In the genomic region with DNA sequence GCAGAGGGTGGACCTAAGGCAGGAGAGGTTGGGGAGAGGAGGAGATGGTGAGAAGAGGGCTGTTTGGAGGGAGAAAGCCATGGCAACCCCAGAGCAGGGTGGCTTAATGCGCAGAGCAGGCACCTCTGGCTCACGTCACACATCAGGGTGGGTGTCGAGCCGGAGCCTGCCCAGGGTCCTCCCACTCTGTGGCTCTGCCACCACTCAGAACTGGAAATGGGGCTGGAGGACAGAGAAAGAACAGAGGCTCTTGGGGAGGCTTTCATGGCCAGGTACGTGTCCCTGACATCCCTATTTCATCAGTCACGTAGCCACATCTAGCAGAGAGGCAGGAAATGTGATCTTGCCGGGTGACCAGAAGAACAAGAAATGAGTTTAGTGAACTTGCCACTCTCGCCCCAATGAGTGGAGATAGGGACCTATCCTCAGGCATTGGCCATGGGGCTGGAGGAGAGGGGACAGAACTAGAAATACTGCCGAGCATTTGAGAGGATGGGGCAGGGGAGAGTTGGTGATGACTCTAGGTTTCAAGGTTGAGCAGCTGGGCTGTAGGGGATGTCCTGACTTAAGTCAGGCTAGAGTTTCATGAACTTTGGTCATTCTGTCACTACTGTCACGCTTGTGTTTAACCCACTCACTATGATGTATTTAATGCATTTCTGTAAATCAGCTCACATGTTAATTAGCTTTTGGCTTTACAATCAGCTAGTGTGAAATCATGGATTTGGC, we compare ENCODE assay signal across 23 cellular contexts. TPM values are rescaled to one million over a fixed set of nuclear protein-coding genes. Genes with fewer than 3 reads are reported as not detected.
DNase-seq lines count a peak whose midpoint lies in the region; ATAC-seq and TF ChIP-seq lines count a peak whose summit lies in the region.
"Had no signal": no experiment of that assay in that cellular context is flagged by ENCODE, and none has a peak within 500 bp of the region (broad histone marks: within the 10 kb centered on the region; RNA-seq: fewer than 3 reads in every experiment).

No MANE protein-coding gene starts in this region.

- H3K9me3 ChIP-seq in lung (ENCODE audit: control insufficient read depth in 2 of 2, insufficient read depth in 1 of 2, low read length in 1 of 2): peaks cover 0 to 3% of the 10 kb centered on the region in 2 donors
- H3K9me3 ChIP-seq in right lobe of liver: no peaks in the 10 kb centered on the region
- H3K9me3 ChIP-seq: BE2C, body of pancreas, testis had no signal

- peaks cover 29% of the 10 kb centered on the region for H3K4me1 Mint-ChIP-seq in activated CD8-positive, alpha-beta memory T cell treated with anti-CD3 and anti-CD28 coated beads, Interleukin-2, amount 10 ng/mL, durations not matched to agents 7 days and 5 days
- H3K4me1 Mint-ChIP-seq in brain (peaks cover 34% of the 10 kb centered on the region), Calu3 (ENCODE audit: low read depth, unreplicated experiment) (no peaks in the 10 kb centered on the region)
- H3K4me1 Mint-ChIP-seq in stimulated activated effector memory CD8-positive, alpha-beta T cell treated with anti-CD3 and anti-CD28 coated beads, Interleukin-12 subunit alpha, Interleukin-12 subunit beta, amount 100 ng/mL, for 72 hours: peaks cover 38% of the 10 kb centered on the region
- peaks cover 18% of the 10 kb centered on the region for H3K4me1 Mint-ChIP-seq in activated naive CD4-positive, alpha-beta T cell treated with anti-CD3 and anti-CD28 coated beads for 36 hours (ENCODE audit: low read depth)
- H3K4me1 Mint-ChIP-seq: WTC11 had no signal

- H3K36me3 ChIP-seq in lung (ENCODE audit: control insufficient read depth in 2 of 2, insufficient read depth in 2 of 2, low read length in 2 of 2) (peaks cover 0 to 5% of the 10 kb centered on the region in 2 donors), right lobe of liver (no peaks in the 10 kb centered on the region)
- H3K36me3 ChIP-seq: BE2C had no signal

- BruUV-seq in Calu3 (replicated peaks; lab: Mats Ljungman, UMichigan): no TSS peak

- CTCF ChIA-PET in activated CD8-positive, alpha-beta memory T cell treated with anti-CD3 and anti-CD28 coated beads, Interleukin-2, amount 10 ng/mL, durations not matched to agents 7 days and 5 days (lab: Charles Lee): no interaction called here
- CTCF ChIA-PET in activated naive CD4-positive, alpha-beta T cell treated with anti-CD3 and anti-CD28 coated beads for 36 hours (lab: Charles Lee): interaction anchor here (0.6 kb wide), 1 partner anchor 181 kb away, joined by 3 read pairs; no protein-coding TSS in a partner anchor
- CTCF ChIA-PET in Calu3 (lab: Charles Lee): interaction anchor here (0.8 to 1.0 kb wide), 2 partner anchors 50 to 1477 kb away, joined by 3 read pairs; no protein-coding TSS in a partner anchor

- H3K4me1 ChIP-seq in lung (ENCODE audit: control insufficient read depth in 2 of 2, insufficient read depth in 2 of 2, low read length in 2 of 2) (no peaks in the 10 kb centered on the region), right lobe of liver (no peaks in the 10 kb centered on the region)
- H3K4me1 ChIP-seq: BE2C, body of pancreas, testis had no signal

- intact Hi-C loops in right lobe of liver (cut with DNase I): no loop called here
- intact Hi-C loops in activated naive CD4-positive, alpha-beta T cell treated with anti-CD3 and anti-CD28 coated beads for 36 hours (cut with micrococcal nuclease): no loop called here
- intact Hi-C loops in Calu3 (cut with micrococcal nuclease; ENCODE audit: unreplicated experiment): no loop called here

- H3K27ac Mint-ChIP-seq in activated CD8-positive, alpha-beta memory T cell treated with anti-CD3 and anti-CD28 coated beads, Interleukin-2, amount 10 ng/mL, durations not matched to agents 7 days and 5 days: peak overlapping the region; percentile 14
- H3K27ac Mint-ChIP-seq in brain: peak overlapping the region in 3 of 5 experiments; percentile 7 to 79 (median 20)
- peak overlapping the region; percentile 74 for H3K27ac Mint-ChIP-seq in stimulated activated effector memory CD8-positive, alpha-beta T cell treated with anti-CD3 and anti-CD28 coated beads, Interleukin-12 subunit alpha, Interleukin-12 subunit beta, amount 100 ng/mL, for 72 hours
- H3K27ac Mint-ChIP-seq in activated naive CD4-positive, alpha-beta T cell treated with anti-CD3 and anti-CD28 coated beads for 36 hours: no peak overlapping the region
- H3K27ac Mint-ChIP-seq in Calu3 (ENCODE audit: unreplicated experiment): no peak overlapping the region
- H3K27ac Mint-ChIP-seq: H9, WTC11 had no signal

- TF ChIP-seq CTCF in brain (conservative IDR thresholded peaks at IDR 0.05) (no peak), lung (IDR thresholded peaks at IDR 0.05; ENCODE audit: control extremely low read depth, extremely low read depth) (no peak), right lobe of liver (IDR thresholded peaks at IDR 0.05) (no peak), Calu3 (IDR thresholded peaks at IDR 0.05; ENCODE audit: unreplicated experiment) (no peak)

- no peak for DNase-seq in activated CD8-positive, alpha-beta memory T cell treated with anti-CD3 and anti-CD28 coated beads, Interleukin-2, amount 10 ng/mL, durations not matched to agents 7 days and 5 days
- DNase-seq in activated CD8-positive, alpha-beta memory T cell treated with anti-CD3 and anti-CD28 coated beads for 24 hours: no peak
- DNase-seq in lung (ENCODE audit: low spot score) (peak; percentile 19), right lobe of liver (no peak), Calu3 (no peak)
- peak in 1 of 2 donors; percentile 44 for DNase-seq in stimulated activated effector memory CD8-positive, alpha-beta T cell treated with anti-CD3 and anti-CD28 coated beads, Interleukin-12 subunit alpha, Interleukin-12 subunit beta, amount 100 ng/mL, for 72 hours (ENCODE audit: low spot score in 2 of 2)
- DNase-seq in activated naive CD4-positive, alpha-beta T cell treated with anti-CD3 and anti-CD28 coated beads for 36 hours: no peak
- DNase-seq: activated CD4-positive, alpha-beta T cell treated with anti-CD3 and anti-CD28 coated beads, Interleukin-2, amount 50 U/mL, for 1 hour; activated CD8-positive, alpha-beta memory T cell treated with anti-CD3 and anti-CD28 coated beads, Interleukin-2, amount 50 U/mL, for 48 hours; BE2C; body of pancreas; effector CD8-positive, alpha-beta T cell; foreskin melanocyte; Right ventricle myocardium superior; small intestine; stimulated activated CD4-positive, alpha-beta T cell treated with anti-CD3 and anti-CD28 coated beads, Interleukin-2, amount 100 ng/mL, for 24 hours; T-helper 9 cell; testis had no signal

- H3K4me3 Mint-ChIP-seq in activated CD8-positive, alpha-beta memory T cell treated with anti-CD3 and anti-CD28 coated beads, Interleukin-2, amount 10 ng/mL, durations not matched to agents 7 days and 5 days: no peak overlapping the region
- H3K4me3 Mint-ChIP-seq in brain (no peak overlapping the region), Calu3 (ENCODE audit: low read depth, unreplicated experiment) (no peak overlapping the region)
- H3K4me3 Mint-ChIP-seq in stimulated activated effector memory CD8-positive, alpha-beta T cell treated with anti-CD3 and anti-CD28 coated beads, Interleukin-12 subunit alpha, Interleukin-12 subunit beta, amount 100 ng/mL, for 72 hours: no peak overlapping the region
- H3K4me3 Mint-ChIP-seq in activated naive CD4-positive, alpha-beta T cell treated with anti-CD3 and anti-CD28 coated beads for 36 hours: no peak overlapping the region
- H3K4me3 Mint-ChIP-seq: H9, WTC11 had no signal

- ATAC-seq in activated CD8-positive, alpha-beta memory T cell treated with anti-CD3 and anti-CD28 coated beads, Interleukin-2, amount 10 ng/mL, durations not matched to agents 7 days and 5 days: no peak
- no peak for ATAC-seq in lung (ENCODE audit: insufficient read depth, low FRiP score)
- peak; percentile 57 for ATAC-seq in stimulated activated effector memory CD8-positive, alpha-beta T cell treated with anti-CD3 and anti-CD28 coated beads, Interleukin-12 subunit alpha, Interleukin-12 subunit beta, amount 100 ng/mL, for 72 hours
- no peak for ATAC-seq in right lobe of liver
- ATAC-seq: body of pancreas, PC-3 had no signal

- H3K27me3 Mint-ChIP-seq in activated CD8-positive, alpha-beta memory T cell treated with anti-CD3 and anti-CD28 coated beads, Interleukin-2, amount 10 ng/mL, durations not matched to agents 7 days and 5 days: peaks cover 42% of the 10 kb centered on the region
- H3K27me3 Mint-ChIP-seq in brain: peaks cover 12% of the 10 kb centered on the region
- no peaks in the 10 kb centered on the region for H3K27me3 Mint-ChIP-seq in activated naive CD4-positive, alpha-beta T cell treated with anti-CD3 and anti-CD28 coated beads for 36 hours (ENCODE audit: low read depth)
- H3K27me3 Mint-ChIP-seq in Calu3 (ENCODE audit: unreplicated experiment): peaks cover 27% of the 10 kb centered on the region

- H3K4me3 ChIP-seq in lung (no peak overlapping the region), right lobe of liver (no peak overlapping the region)
- H3K4me3 ChIP-seq: body of pancreas, testis had no signal

- no peaks in the 10 kb centered on the region for H3K27me3 ChIP-seq in lung (ENCODE audit: control insufficient read depth, insufficient read depth)
- H3K27me3 ChIP-seq in right lobe of liver: no peaks in the 10 kb centered on the region
- H3K27me3 ChIP-seq: body of pancreas, testis had no signal

- no peak for TF ChIP-seq POLR2A in right lobe of liver (IDR thresholded peaks at IDR 0.05)

- H3K27ac ChIP-seq in lung (ENCODE audit: low read depth in 1 of 2, low read length in 1 of 2) (no peak overlapping the region), right lobe of liver (no peak overlapping the region)
- H3K27ac ChIP-seq: body of pancreas, HL-60, testis had no signal

- no peaks in the 10 kb centered on the region for H3K36me3 Mint-ChIP-seq in activated CD8-positive, alpha-beta memory T cell treated with anti-CD3 and anti-CD28 coated beads, Interleukin-2, amount 10 ng/mL, durations not matched to agents 7 days and 5 days
- H3K36me3 Mint-ChIP-seq in brain (no peaks in the 10 kb centered on the region), Calu3 (ENCODE audit: insufficient read depth, unreplicated experiment) (no peaks in the 10 kb centered on the region)
- no peaks in the 10 kb centered on the region for H3K36me3 Mint-ChIP-seq in stimulated activated effector memory CD8-positive, alpha-beta T cell treated with anti-CD3 and anti-CD28 coated beads, Interleukin-12 subunit alpha, Interleukin-12 subunit beta, amount 100 ng/mL, for 72 hours
- no peaks in the 10 kb centered on the region for H3K36me3 Mint-ChIP-seq in activated naive CD4-positive, alpha-beta T cell treated with anti-CD3 and anti-CD28 coated beads for 36 hours (ENCODE audit: low read depth)

- 81 to 90% methylated on average over 10 of the region's 10 CpGs for WGBS in lung, 2 donors
- WGBS in right lobe of liver (ENCODE audit: insufficient coverage, low coverage, low lambda C conversion rate, missing lambda C conversion rate): 85% methylated on average over 4 of the region's 10 CpGs

- no peaks in the 10 kb centered on the region for H3K9me3 Mint-ChIP-seq in activated CD8-positive, alpha-beta memory T cell treated with anti-CD3 and anti-CD28 coated beads, Interleukin-2, amount 10 ng/mL, durations not matched to agents 7 days and 5 days (ENCODE audit: low read depth)
- H3K9me3 Mint-ChIP-seq in brain: peaks cover 7 to 10% (median 8%) of the 10 kb centered on the region in 5 experiments
- no peaks in the 10 kb centered on the region for H3K9me3 Mint-ChIP-seq in stimulated activated effector memory CD8-positive, alpha-beta T cell treated with anti-CD3 and anti-CD28 coated beads, Interleukin-12 subunit alpha, Interleukin-12 subunit beta, amount 100 ng/mL, for 72 hours
- H3K9me3 Mint-ChIP-seq in activated naive CD4-positive, alpha-beta T cell treated with anti-CD3 and anti-CD28 coated beads for 36 hours: no peaks in the 10 kb centered on the region
- H3K9me3 Mint-ChIP-seq in Calu3 (ENCODE audit: low read depth, unreplicated experiment): no peaks in the 10 kb centered on the region
- H3K9me3 Mint-ChIP-seq: H9 had no signal

RNA-seq across cellular contexts. Expression of a gene that starts 52.6 kb away (rescaled TPM):
- total RNA-seq in activated CD8-positive, alpha-beta memory T cell treated with anti-CD3 and anti-CD28 coated beads, Interleukin-2, amount 10 ng/mL, durations not matched to agents 7 days and 5 days: 1 to 10 TPM in 1 of 2 experiments, under 1 TPM in 1; 0.42 to 1.5 TPM
- polyA plus RNA-seq in brain (ENCODE audit: insufficient read depth, low read depth, low replicate concordance) (0.41 TPM), lung (1 to 10 TPM; 5.7 to 5.8 TPM)
- total RNA-seq in lung (10 to 100 TPM in 1 of 2 donors, 1 to 10 TPM in 1; 9.8 to 11.3 TPM), right lobe of liver (under 1 TPM in 5 of 6 experiments, not detected in 1; 0.07 to 0.25 (median 0.12) TPM), Calu3 (2022) (0.76 and 1.1 TPM in 2 replicates)
- 1 to 10 TPM; 1.5 to 1.8 TPM for total RNA-seq in activated naive CD4-positive, alpha-beta T cell treated with anti-CD3 and anti-CD28 coated beads for 36 hours

Comparison
In these comparisons a context has a peak if more than half of its experiments do, and no peak if none do; other contexts are left out.
1. H3K27ac Mint-ChIP-seq: peak in activated CD8-positive, alpha-beta memory T cell treated with anti-CD3 and anti-CD28 coated beads, Interleukin-2, amount 10 ng/mL, durations not matched to agents 7 days and 5 days (single experiment), brain (3 of 5) and stimulated activated effector memory CD8-positive, alpha-beta T cell treated with anti-CD3 and anti-CD28 coated beads, Interleukin-12 subunit alpha, Interleukin-12 subunit beta, amount 100 ng/mL, for 72 hours (single experiment); none in activated naive CD4-positive, alpha-beta T cell treated with anti-CD3 and anti-CD28 coated beads for 36 hours (single experiment) and Calu3 (single experiment).